ENCODE assay signal across 21 cellular contexts in genomic region chr3:63324621-63325020, GRCh38. TPM values are rescaled to one million over a fixed set of nuclear protein-coding genes. Genes with fewer than 3 reads are reported as not detected.
DNase-seq lines count a peak whose midpoint lies in the region; ATAC-seq lines count a peak whose summit lies in the region.
"Had no signal": no experiment of that assay in that cellular context is flagged by ENCODE, and none has a peak within 500 bp of the region (broad histone marks: within the 10 kb centered on the region; RNA-seq: fewer than 3 reads in every experiment).

No MANE protein-coding gene starts in this region.

- DNase-seq in Ammon's horn (ENCODE audit: low spot score) (peak; percentile 52), G401 (ENCODE audit: low spot score) (peak; percentile 83), NCI-H69 (lab: John Stamatoyannopoulos, UW) (peak; percentile 26), cerebellar nuclear complex (lab: John Stamatoyannopoulos, UW) (peak; percentile 43 to 63), SW 1271 (lab: John Stamatoyannopoulos, UW) (no peak), NCI-H1105 treated with DMSO at 0.1 percent for 48 hours (lab: John Stamatoyannopoulos, UW) (no peak)
- DNase-seq: ACHN; Calu3; CD4-positive, alpha-beta T cell; DMS153; DMS79 treated with DMSO at 0.1 percent for 48 hours; EL; GDM1; HCEC 1CT; HFFc6; IMR-90 had no signal

- in situ Hi-C loops in G401 (cut with HindIII; ENCODE audit: low sequenced_read_pairs): no loop called here

- ATAC-seq in HG03521 (IDR thresholded peaks at IDR 0.05; ENCODE audit: unreplicated experiment) (no peak), GM21515 (IDR thresholded peaks at IDR 0.05; ENCODE audit: unreplicated experiment) (no peak)

RNA-seq across cellular contexts. Expression of gene SYNPR, which starts 46.5 kb away (rescaled TPM):
- not detected in 2 replicates for total RNA-seq in G401 (2014; rRNA removed; shearing (Covaris generic))
- total RNA-seq: A172; B cell; CD4-positive, alpha-beta T cell; H4; HFFc6; IMR-90 had no signal

Comparison
In these comparisons a context has a peak if more than half of its experiments do, and no peak if none do; other contexts are left out.
1. DNase-seq: peak in Ammon's horn (single experiment), G401 (single experiment), NCI-H69 (single experiment) and cerebellar nuclear complex (2 of 2); none in SW 1271 (0 of 2) and NCI-H1105 treated with DMSO at 0.1 percent for 48 hours (single experiment).